ENCODE assay signal across 33 cellular contexts in genomic region chr10:48335788-48336187, GRCh38.
"Had no signal": no experiment of that assay in that cellular context is flagged by ENCODE, and none has a peak within 500 bp of the region (broad histone marks: within the 10 kb centered on the region; RNA-seq: fewer than 3 reads in every experiment).

No MANE protein-coding gene starts in this region.

- H3K9me3 ChIP-seq: adrenal gland, ascending aorta, body of pancreas had no signal

- ATAC-seq: activated naive CD4-positive, alpha-beta T cell treated with anti-CD3 and anti-CD28 coated beads, Interleukin-2, amount 50 U/mL, for 72 hours; activated naive CD8-positive, alpha-beta T cell treated with anti-CD3 and anti-CD28 coated beads, Interleukin-2, amount 50 U/mL, for 24 hours; activated T-cell treated with anti-CD3 and anti-CD28 coated beads, Interleukin-2, amount 50 U/mL, for 4 hours; activated T-cell treated with anti-CD3 and anti-CD28 coated beads, Interleukin-2, amount 50 U/mL, for 72 hours; activated T-helper 17 cell treated with anti-CD3 and anti-CD28 coated beads, Interleukin-2, amount 50 U/mL, for 72 hours; body of pancreas had no signal

- H3K27ac ChIP-seq: adrenal gland, ascending aorta, body of pancreas, brain microvascular endothelial cell, breast epithelium, cardiac muscle cell had no signal

- DNase-seq: activated effector memory CD4-positive, alpha-beta T cell treated with anti-CD3 and anti-CD28 coated beads, Interleukin-2, amount 50 U/mL, for 16 hours; activated effector memory CD4-positive, alpha-beta T cell treated with Interleukin-2 at 50 U/mL for 16 hours; activated gamma-delta T cell; activated gamma-delta T cell treated with Interleukin-2 at 50 U/mL for 16 hours; activated naive CD4-positive, alpha-beta T cell; activated naive CD4-positive, alpha-beta T cell treated with anti-CD3 and anti-CD28 coated beads for 36 hours; activated naive CD4-positive, alpha-beta T cell treated with anti-CD3 and anti-CD28 coated beads, Interleukin-2, amount 10 ng/mL, durations not matched to agents 7 days and 5 days; activated naive CD4-positive, alpha-beta T cell treated with anti-CD3 and anti-CD28 coated beads, Interleukin-2, amount 50 U/mL, for 16 hours; activated naive CD4-positive, alpha-beta T cell treated with Interleukin-2 at 50 U/mL for 16 hours; activated naive CD8-positive, alpha-beta T cell treated with anti-CD3 and anti-CD28 coated beads for 36 hours; activated naive CD8-positive, alpha-beta T cell treated with anti-CD3 and anti-CD28 coated beads, Interleukin-2, amount 10 ng/mL, durations not matched to agents 7 days and 5 days; activated naive CD8-positive, alpha-beta T cell treated with anti-CD3 and anti-CD28 coated beads, Interleukin-2, amount 50 U/mL, for 24 hours; activated T-cell treated with anti-CD3 and anti-CD28 coated beads, Interleukin-2, amount 50 U/mL, for 24 hours; activated T-cell treated with anti-CD3 and anti-CD28 coated beads, Interleukin-2, amount 50 U/mL, for 4 hours; activated T-cell treated with anti-CD3 and anti-CD28 coated beads, Interleukin-2, amount 50 U/mL, for 48 hours; activated T-cell treated with anti-CD3 and anti-CD28 coated beads, Interleukin-2, amount 50 U/mL, for 72 hours; adrenal gland; amniotic stem cell; amygdala; anterior cingulate cortex; aorta; body of pancreas; brain microvascular endothelial cell; caudate nucleus; central memory CD4-positive, alpha-beta T cell; cerebellar nuclear complex had no signal

- H3K4me3 ChIP-seq: adrenal gland, ascending aorta, body of pancreas, breast epithelium, cardiac muscle cell had no signal

- H3K36me3 ChIP-seq: adrenal gland, ascending aorta, brain microvascular endothelial cell, breast epithelium, cardiac muscle cell had no signal

- H3K4me1 ChIP-seq: adrenal gland, ascending aorta, breast epithelium had no signal

- H3K27me3 ChIP-seq: adrenal gland, ascending aorta, body of pancreas, brain microvascular endothelial cell, breast epithelium, cardiac muscle cell had no signal

- FAIRE-seq: astrocyte, bronchial epithelial cell had no signal
